Comparison of ENCODE assay signal across 8 cellular contexts in the genomic region with DNA sequence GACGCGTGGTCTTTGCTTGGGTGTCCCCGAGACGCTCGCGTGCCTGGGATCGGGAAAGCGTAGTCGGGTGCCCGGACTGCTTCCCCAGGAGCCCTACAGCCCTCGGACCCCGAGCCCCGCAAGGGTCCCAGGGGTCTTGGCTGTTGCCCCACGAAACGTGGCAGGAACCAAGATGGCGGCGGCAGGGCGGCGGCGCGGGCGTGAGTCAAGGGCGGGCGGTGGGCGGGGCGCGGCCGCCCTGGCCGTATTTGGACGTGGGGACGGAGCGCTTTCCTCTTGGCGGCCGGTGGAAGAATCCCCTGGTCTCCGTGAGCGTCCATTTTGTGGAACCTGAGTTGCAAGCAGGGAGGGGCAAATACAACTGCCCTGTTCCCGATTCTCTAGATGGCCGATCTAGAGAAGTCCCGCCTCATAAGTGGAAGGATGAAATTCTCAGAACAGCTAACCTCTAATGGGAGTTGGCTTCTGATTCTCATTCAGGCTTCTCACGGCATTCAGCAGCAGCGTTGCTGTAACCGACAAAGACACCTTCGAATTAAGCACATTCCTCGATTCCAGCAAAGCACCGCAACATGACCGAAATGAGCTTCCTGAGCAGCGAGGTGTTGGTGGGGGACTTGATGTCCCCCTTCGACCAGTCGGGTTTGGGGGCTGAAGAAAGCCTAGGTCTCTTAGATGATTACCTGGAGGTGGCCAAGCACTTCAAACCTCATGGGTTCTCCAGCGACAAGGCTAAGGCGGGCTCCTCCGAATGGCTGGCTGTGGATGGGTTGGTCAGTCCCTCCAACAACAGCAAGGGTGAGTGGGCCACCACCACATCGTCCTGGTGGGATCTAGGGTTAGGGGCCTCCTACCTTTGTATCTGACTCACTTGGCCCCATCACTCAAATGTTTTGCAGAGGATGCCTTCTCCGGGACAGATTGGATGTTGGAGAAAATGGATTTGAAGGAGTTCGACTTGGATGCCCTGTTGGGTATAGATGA.
DNase-seq lines count a peak whose midpoint lies in the region; ATAC-seq and TF ChIP-seq lines count a peak whose summit lies in the region.

No MANE protein-coding gene starts in this region.

- peaks cover 22% of the 10 kb centered on the region for H3K36me3 Mint-ChIP-seq in memory B cell

- no peaks in the 10 kb centered on the region for H3K27me3 Mint-ChIP-seq in memory B cell

- TF ChIP-seq CTCF in GM12864 (IDR thresholded peaks at IDR 0.05; ENCODE audit: low read depth, low read length, missing control alignments) (no peak), HFF-Myc (IDR thresholded peaks at IDR 0.05; ENCODE audit: low read depth, low read length, missing control alignments) (no peak)

- ATAC-seq in memory B cell (ENCODE audit: low read depth) = peak; percentile 31

- peak overlapping the region; percentile 93 for H3K27ac Mint-ChIP-seq in memory B cell

- H3K4me3 Mint-ChIP-seq in memory B cell = peak overlapping the region; percentile 91

- H3K9me3 Mint-ChIP-seq in memory B cell = no peaks in the 10 kb centered on the region

- peaks cover 36% of the 10 kb centered on the region for H3K4me1 Mint-ChIP-seq in memory B cell

- DNase-seq in GM12864 (ENCODE audit: low read depth) (no peak), HFF-Myc (ENCODE audit: extremely low read depth, low read depth) (no peak), NCI-H2196 treated with DMSO at 0.1 percent for 48 hours (lab: John Stamatoyannopoulos, UW; ENCODE audit: unreplicated experiment) (peak; percentile 32), memory B cell (ENCODE audit: low spot score in 2 of 2) (peak; percentile 59 to 69), NCI-H774 (lab: John Stamatoyannopoulos, UW) (no peak)
- DNase-seq in activated CD8-positive, alpha-beta memory T cell treated with anti-CD3 and anti-CD28 coated beads for 24 hours = peak; percentile 93
- peak; percentile 53 for DNase-seq in effector CD8-positive, alpha-beta T cell (lab: John Stamatoyannopoulos, UW)
- peak; percentile 44 to 56 for DNase-seq in stimulated activated CD8-positive, alpha-beta memory T cell treated with anti-CD3 and anti-CD28 coated beads, Interleukin-2, amount 100 ng/mL, for 1 hour (ENCODE audit: low read depth in 2 of 2)

- H3K4me3 ChIP-seq in GM12864 (ENCODE audit: low read depth, low read length) (peak overlapping the region; percentile 67), HFF-Myc (replicated peaks; ENCODE audit: low read depth, low read length) (peak overlapping the region; percentile 88)

Comparison
In these comparisons a context has a peak if more than half of its experiments do, and no peak if none do; other contexts are left out.
1. DNase-seq: peak in NCI-H2196 treated with DMSO at 0.1 percent for 48 hours (single experiment), activated CD8-positive, alpha-beta memory T cell treated with anti-CD3 and anti-CD28 coated beads for 24 hours (single experiment), effector CD8-positive, alpha-beta T cell (single experiment), memory B cell (2 of 2) and stimulated activated CD8-positive, alpha-beta memory T cell treated with anti-CD3 and anti-CD28 coated beads, Interleukin-2, amount 100 ng/mL, for 1 hour (2 of 2); none in GM12864 (single experiment), HFF-Myc (single experiment) and NCI-H774 (single experiment).